8 cellular contexts compared by ENCODE assay signal in genomic region chr17:17710728-17711541, GRCh38. TPM values are rescaled to one million over a fixed set of nuclear protein-coding genes. Genes with fewer than 3 reads are reported as not detected.
DNase-seq lines count a peak whose midpoint lies in the region; ATAC-seq and TF ChIP-seq lines count a peak whose summit lies in the region.

No MANE protein-coding gene starts in this region.

- intact Hi-C loops in Caco-2 (cut with micrococcal nuclease; ENCODE audit: unreplicated experiment): loop anchor here (2.0 kb wide), 1 partner anchor 28 kb away; no protein-coding TSS in a partner anchor
- intact Hi-C loops in esophagus muscularis mucosa (cut with DNase I): no loop called here

- H3K9me3 Mint-ChIP-seq in Caco-2 (ENCODE audit: unreplicated experiment): no peaks in the 10 kb centered on the region

- H3K79me2 ChIP-seq in parathyroid adenoma: peaks cover 86% of the 10 kb centered on the region

- H3K4me1 ChIP-seq in Caco-2: peaks cover 65% of the 10 kb centered on the region
- H3K4me1 ChIP-seq in esophagus muscularis mucosa: peaks cover 68 to 97% (median 89%) of the 10 kb centered on the region in 4 donors
- H3K4me1 ChIP-seq in parathyroid adenoma: peaks cover 33% of the 10 kb centered on the region

- peaks cover 50% of the 10 kb centered on the region for H3K36me3 Mint-ChIP-seq in Caco-2 (ENCODE audit: insufficient read depth, unreplicated experiment)

- TF ChIP-seq POLR2A in esophagus muscularis mucosa (IDR thresholded peaks at IDR 0.05; ENCODE audit: low read depth): no peak

- H2AFZ ChIP-seq in parathyroid adenoma: no peak overlapping the region

- BruUV-seq in Caco-2 (replicated peaks; lab: Mats Ljungman, UMichigan): TSS peak; percentile 44

- in situ Hi-C loops in GM13976 (cut with MboI; ENCODE audit: low sequenced_read_pairs, unreplicated experiment): no loop called here

- H3K4me3 ChIP-seq in Caco-2 (ENCODE audit: low read depth, low read length) (peak overlapping the region; percentile 2; the same call in 1 of the 2 replicates), esophagus muscularis mucosa (no peak overlapping the region), parathyroid adenoma (ENCODE audit: low read depth, low read length) (no peak overlapping the region)

- ATAC-seq in HG03196 (IDR thresholded peaks at IDR 0.05; ENCODE audit: unreplicated experiment): no peak

- H3K27me3 Mint-ChIP-seq in Caco-2 (ENCODE audit: insufficient read depth, unreplicated experiment): no peaks in the 10 kb centered on the region

- peak overlapping the region; percentile 22 for H3K4me2 ChIP-seq in parathyroid adenoma (ENCODE audit: low read length)

- DNase-seq in Caco-2 (peak; percentile 95 to 97), esophagus muscularis mucosa (ENCODE audit: extremely low spot score) (no peak), GM13976 (ENCODE audit: low spot score) (no peak), NCI-H1930 (lab: John Stamatoyannopoulos, UW) (no peak)
- DNase-seq in stimulated activated CD8-positive, alpha-beta memory T cell treated with anti-CD3 and anti-CD28 coated beads, Interleukin-4, amount 100 ng/mL, for 48 hours: no peak

- H3K9ac ChIP-seq in parathyroid adenoma: no peak overlapping the region

- H3K9me3 ChIP-seq in Caco-2: no peaks in the 10 kb centered on the region
- no peaks in the 10 kb centered on the region for H3K9me3 ChIP-seq in esophagus muscularis mucosa
- H3K9me3 ChIP-seq in parathyroid adenoma (ENCODE audit: control insufficient read depth, low read length): no peaks in the 10 kb centered on the region

- TF ChIP-seq CTCF in Caco-2 (IDR thresholded peaks at IDR 0.05; ENCODE audit: insufficient read depth in 1 of 2, low read depth in 1 of 2, low read length in 1 of 2, severe bottlenecking in 1 of 2, unreplicated experiment in 1 of 2) (peak in 1 of 2 experiments; percentile 10), esophagus muscularis mucosa (IDR thresholded peaks at IDR 0.05) (no peak), parathyroid adenoma (IDR thresholded peaks at IDR 0.05) (no peak), GM13976 (IDR thresholded peaks at IDR 0.05; ENCODE audit: borderline replicate concordance, control extremely low read depth, extremely low read depth, insufficient read depth, missing control alignments) (no peak)

- POLR2A ChIA-PET in Caco-2 (lab: Charles Lee): interaction anchor here (0.5 to 1.6 kb wide), 3 partner anchors 29 to 176 kb away, joined by 3 to 6 read pairs (median 4); no protein-coding TSS in a partner anchor

- TF ChIP-seq EP300 in esophagus muscularis mucosa (IDR thresholded peaks at IDR 0.05): peak; percentile 76

- 54% methylated on average over 5 of the region's 16 CpGs for WGBS in esophagus muscularis mucosa

- H3K27me3 ChIP-seq in Caco-2 (replicated peaks; ENCODE audit: control insufficient read depth, insufficient read depth, low read length): no peaks in the 10 kb centered on the region
- H3K27me3 ChIP-seq in esophagus muscularis mucosa: no peaks in the 10 kb centered on the region
- H3K27me3 ChIP-seq in parathyroid adenoma (ENCODE audit: control insufficient read depth, insufficient read depth, low read length): no peaks in the 10 kb centered on the region

- peaks cover 50% of the 10 kb centered on the region for H3K4me1 Mint-ChIP-seq in Caco-2 (ENCODE audit: low read depth, unreplicated experiment)

- H3K27ac ChIP-seq in esophagus muscularis mucosa (replicated peaks in 1 of 4): peak overlapping the region; percentile 82 to 89 (median 87)
- H3K27ac ChIP-seq in parathyroid adenoma: peak overlapping the region; percentile 56

- CTCF ChIA-PET in Caco-2 (lab: Charles Lee): interaction anchor here (0.6 to 1.2 kb wide), 2 partner anchors 18 to 322 kb away, joined by 3 to 6 read pairs; no protein-coding TSS in a partner anchor

- H3K4me3 Mint-ChIP-seq in Caco-2 (ENCODE audit: unreplicated experiment): peak overlapping the region; percentile 54

- H3K27ac Mint-ChIP-seq in Caco-2 (ENCODE audit: unreplicated experiment): peak overlapping the region; percentile 84

- peaks cover 6% of the 10 kb centered on the region for H3K36me3 ChIP-seq in Caco-2 (ENCODE audit: control insufficient read depth, insufficient read depth, low read length)
- H3K36me3 ChIP-seq in esophagus muscularis mucosa: no peaks in the 10 kb centered on the region
- H3K36me3 ChIP-seq in parathyroid adenoma (ENCODE audit: control insufficient read depth, insufficient read depth, low read length): no peaks in the 10 kb centered on the region

TF ChIP-seq in PFSK-1, 5 proteins besides CTCF, POLR2A, EP300 and RAD21:
- peak; percentile 54; the same call in 1 of the 2 replicates for TF ChIP-seq TAF1 (IDR thresholded peaks at IDR 0.05; ENCODE audit: borderline replicate concordance, insufficient read depth, low read length)
- TF ChIP-seq FOXP2 (optimal IDR thresholded peaks at IDR 0.05; ENCODE audit: borderline replicate concordance, extremely low read depth, extremely low read length, insufficient read depth): no peak
- peak; percentile 92; the same call in 1 of the 2 replicates for TF ChIP-seq SIN3A (IDR thresholded peaks at IDR 0.05; ENCODE audit: borderline replicate concordance, insufficient read depth, low read length)
- 0 out of 2 replicates have a peak, but pooled peaks have one; percentile 21 for TF ChIP-seq POLR2AphosphoS5 (IDR thresholded peaks at IDR 0.05; ENCODE audit: low read depth, low read length)
- TF ChIP-seq REST (IDR thresholded peaks at IDR 0.05; ENCODE audit: insufficient read depth in 1 of 2, low read depth in 2 of 2, low read length in 2 of 2): 0 out of 4 replicates have a peak, but pooled peaks of 1 of the 2 experiments have one; percentile 56

RNA-seq across cellular contexts. Expression of gene RAI1, which starts 29.7 kb away (rescaled TPM):
- total RNA-seq in Caco-2 (2022) (44.3 and 46.7 TPM in 2 replicates), esophagus muscularis mucosa (10 to 100 TPM; 18.7 to 41.3 (median 28.3) TPM)
- 52.1 TPM for polyA plus RNA-seq in PFSK-1 (2012; ENCODE audit: insufficient read length, low read depth)

Comparison
In these comparisons a context has a peak if more than half of its experiments do, and no peak if none do; other contexts are left out.
1. DNase-seq: peak in Caco-2 (2 of 2); none in esophagus muscularis mucosa (single experiment), GM13976 (single experiment), stimulated activated CD8-positive, alpha-beta memory T cell treated with anti-CD3 and anti-CD28 coated beads, Interleukin-4, amount 100 ng/mL, for 48 hours (single experiment) and NCI-H1930 (0 of 2).